Comparison of ENCODE assay signal across 18 cellular contexts in genomic region chr7:515628-516027, GRCh38. TPM values are rescaled to one million over a fixed set of nuclear protein-coding genes. Genes with fewer than 3 reads are reported as not detected.
DNase-seq lines count a peak whose midpoint lies in the region; TF ChIP-seq lines count a peak whose summit lies in the region.
"Had no signal": no experiment of that assay in that cellular context is flagged by ENCODE, and none has a peak within 500 bp of the region (broad histone marks: within the 10 kb centered on the region; RNA-seq: fewer than 3 reads in every experiment).

No MANE protein-coding gene starts in this region.

- DNase-seq in activated naive CD4-positive, alpha-beta T cell treated with anti-CD3 and anti-CD28 coated beads, Interleukin-2, amount 50 U/mL, for 16 hours: no peak
- DNase-seq in esophagus squamous epithelium (lab: John Stamatoyannopoulos, UW): no peak
- no peak for DNase-seq in neuronal stem cell (ENCODE audit: low spot score)
- no peak for DNase-seq in vagina (ENCODE audit: extremely low spot score in 2 of 2)
- no peak for DNase-seq in T-helper 9 cell
- no peak for DNase-seq in T-helper 1 cell
- no peak for DNase-seq in GM19238 (ENCODE audit: insufficient read length, low spot score)
- DNase-seq: activated naive CD4-positive, alpha-beta T cell treated with anti-CD3 and anti-CD28 coated beads for 36 hours; CD4-positive, CD25-positive, alpha-beta regulatory T cell; cerebellar nuclear complex; GDM1; MM.1S; NCI-H2107; NK-92 treated with Interleukin-12 subunit alpha and Interleukin-12 subunit beta, amount 100 ng/mL, for 24 hours; retina had no signal

- H3K23ac ChIP-seq in neuronal stem cell (ENCODE audit: low read depth, low read length, poor library complexity): no peak overlapping the region

- H3K9me3 Mint-ChIP-seq in activated naive CD4-positive, alpha-beta T cell treated with anti-CD3 and anti-CD28 coated beads, Interleukin-2, amount 50 U/mL, for 24 hours: no peaks in the 10 kb centered on the region
- H3K9me3 Mint-ChIP-seq: activated naive CD4-positive, alpha-beta T cell treated with anti-CD3 and anti-CD28 coated beads for 36 hours; CD4-positive, CD25-positive, alpha-beta regulatory T cell had no signal

- peak overlapping the region; percentile 18 for H3K4me2 ChIP-seq in neuronal stem cell (ENCODE audit: insufficient read depth, low read length, poor library complexity, severe bottlenecking)

- H3K4me1 Mint-ChIP-seq in activated naive CD4-positive, alpha-beta T cell treated with anti-CD3 and anti-CD28 coated beads, Interleukin-2, amount 50 U/mL, for 24 hours: peaks cover 18% of the 10 kb centered on the region

- H3K9ac ChIP-seq in neuronal stem cell (ENCODE audit: low read depth, low read length, poor library complexity): no peak overlapping the region

- no peak overlapping the region for H4K8ac ChIP-seq in neuronal stem cell (ENCODE audit: low read depth, low read length)

- no peak overlapping the region for H3K4ac ChIP-seq in neuronal stem cell (ENCODE audit: low read length)

- H3K9me3 ChIP-seq in esophagus squamous epithelium: no peaks in the 10 kb centered on the region
- H3K9me3 ChIP-seq in neuronal stem cell (replicated peaks in 1 of 2; ENCODE audit: control insufficient read depth in 2 of 2, insufficient read depth in 1 of 2, low read depth in 1 of 2, low read length in 2 of 2): no peaks in the 10 kb centered on the region
- no peaks in the 10 kb centered on the region for H3K9me3 ChIP-seq in vagina
- H3K9me3 ChIP-seq: SJSA1 had no signal

- H2AK5ac ChIP-seq in neuronal stem cell (ENCODE audit: low read depth, low read length): no peak overlapping the region

- H3K36me3 ChIP-seq in esophagus squamous epithelium (peaks cover 0 to 14% (median 0%) of the 10 kb centered on the region in 3 donors), neuronal stem cell (replicated peaks in 1 of 2; ENCODE audit: control insufficient read depth in 2 of 2, insufficient read depth in 2 of 2, low read length in 2 of 2) (no peaks in the 10 kb centered on the region), vagina (no peaks in the 10 kb centered on the region)

- H3K4me3 ChIP-seq in esophagus squamous epithelium: peak overlapping the region in 1 of 4 donors; percentile 78
- no peak overlapping the region for H3K4me3 ChIP-seq in neuronal stem cell (ENCODE audit: low read length in 2 of 2)
- peak overlapping the region in 1 of 2 donors; percentile 63 for H3K4me3 ChIP-seq in vagina
- H3K4me3 ChIP-seq: SJSA1 had no signal

- whole genome bisulfite sequencing in esophagus squamous epithelium, 2 donors: 20 to 50% methylated on average over 1 of the region's 10 CpGs
- no CpG with 5 or more reads among the region's 10 CpGs for WGBS in neuronal stem cell (ENCODE audit: extremely low coverage in 2 of 2, insufficient read length in 2 of 2, insufficient replicate concordance in 1 of 2), 2 donors

- H2BK12ac ChIP-seq in neuronal stem cell (ENCODE audit: low read length): no peak overlapping the region

- TF ChIP-seq CTCF in esophagus squamous epithelium (IDR thresholded peaks at IDR 0.05) (no peak), vagina (IDR thresholded peaks at IDR 0.05) (no peak)

- H3K14ac ChIP-seq in neuronal stem cell (ENCODE audit: low read length): no peak overlapping the region

- peak overlapping the region; percentile 12 for H3K27ac Mint-ChIP-seq in activated naive CD4-positive, alpha-beta T cell treated with anti-CD3 and anti-CD28 coated beads, Interleukin-2, amount 50 U/mL, for 24 hours
- H3K27ac Mint-ChIP-seq: activated naive CD4-positive, alpha-beta T cell treated with anti-CD3 and anti-CD28 coated beads for 36 hours had no signal

- H3K4me3 Mint-ChIP-seq in activated naive CD4-positive, alpha-beta T cell treated with anti-CD3 and anti-CD28 coated beads, Interleukin-2, amount 50 U/mL, for 24 hours: no peak overlapping the region
- H3K4me3 Mint-ChIP-seq: activated naive CD4-positive, alpha-beta T cell treated with anti-CD3 and anti-CD28 coated beads for 36 hours had no signal

- H3K18ac ChIP-seq in neuronal stem cell (ENCODE audit: low read length): no peak overlapping the region

- H2BK5ac ChIP-seq in neuronal stem cell (ENCODE audit: low read length): no peak overlapping the region

- TF ChIP-seq POLR2A in esophagus squamous epithelium (IDR thresholded peaks at IDR 0.05): no peak
- TF ChIP-seq POLR2A in vagina (IDR thresholded peaks at IDR 0.05): no peak

- H2BK120ac ChIP-seq in neuronal stem cell (ENCODE audit: low read depth, low read length): no peak overlapping the region

- H3K27me3 ChIP-seq in esophagus squamous epithelium: peaks cover 0 to 72% (median 0%) of the 10 kb centered on the region in 4 donors
- H3K27me3 ChIP-seq in neuronal stem cell (ENCODE audit: control insufficient read depth in 3 of 3, insufficient read depth in 3 of 3, low read depth in 1 of 3, low read length in 3 of 3): peaks cover 3 to 72% (median 35%) of the 10 kb centered on the region in 3 experiments
- H3K27me3 ChIP-seq in vagina: no peaks in the 10 kb centered on the region

- H3K4me1 ChIP-seq in esophagus squamous epithelium (peaks cover 44 to 92% (median 53%) of the 10 kb centered on the region in 3 donors), neuronal stem cell (ENCODE audit: control insufficient read depth in 2 of 2, insufficient read depth in 1 of 2, low read depth in 1 of 2, low read length in 2 of 2) (peaks cover 12 to 20% of the 10 kb centered on the region in 2 donors), vagina (peaks cover 61% of the 10 kb centered on the region)

- no peak overlapping the region for H2AFZ ChIP-seq in neuronal stem cell (ENCODE audit: low read length)

- intact Hi-C loops in esophagus squamous epithelium (cut with DNase I) (no loop called here), vagina (cut with DNase I) (loop anchor here (5.0 kb wide), 2 partner anchors 183 to 257 kb away; no protein-coding TSS in a partner anchor)

- peaks cover 18% of the 10 kb centered on the region for H3K27me3 Mint-ChIP-seq in activated naive CD4-positive, alpha-beta T cell treated with anti-CD3 and anti-CD28 coated beads, Interleukin-2, amount 50 U/mL, for 24 hours

- H4K91ac ChIP-seq in neuronal stem cell (ENCODE audit: low read depth, low read length, poor library complexity): no peak overlapping the region

- no peak overlapping the region for H2BK15ac ChIP-seq in neuronal stem cell (ENCODE audit: low read length)

- no peaks in the 10 kb centered on the region for H3K79me1 ChIP-seq in neuronal stem cell (ENCODE audit: low read depth, low read length)

- peak overlapping the region; percentile 51 to 92 (median 85) for H3K27ac ChIP-seq in esophagus squamous epithelium
- H3K27ac ChIP-seq in neuronal stem cell (replicated peaks; ENCODE audit: low read length): no peak overlapping the region
- H3K27ac ChIP-seq in vagina: peak overlapping the region; percentile 85
- H3K27ac ChIP-seq: HL-60, SJSA1 had no signal

- H3K36me3 Mint-ChIP-seq in activated naive CD4-positive, alpha-beta T cell treated with anti-CD3 and anti-CD28 coated beads, Interleukin-2, amount 50 U/mL, for 24 hours: peaks cover 4% of the 10 kb centered on the region
- H3K36me3 Mint-ChIP-seq: CD4-positive, CD25-positive, alpha-beta regulatory T cell had no signal

RNA-seq across cellular contexts. Expression of gene PDGFA, which starts 4.0 kb away (rescaled TPM):
- total RNA-seq in esophagus squamous epithelium (10 to 100 TPM in 2 of 4 donors, 1 to 10 TPM in 2; 5.1 to 13.5 (median 8.5) TPM), vagina (31.2 TPM)
- polyA plus RNA-seq in neuronal stem cell (2013, experiment 1 of 2): 6.2 TPM
- 5.7 TPM for polyA plus RNA-seq in neuronal stem cell (2013, experiment 2 of 2)
- polyA plus RNA-seq: CD4-positive, CD25-positive, alpha-beta regulatory T cell had no signal
